8 cellular contexts compared by ENCODE assay signal in the genomic region with DNA sequence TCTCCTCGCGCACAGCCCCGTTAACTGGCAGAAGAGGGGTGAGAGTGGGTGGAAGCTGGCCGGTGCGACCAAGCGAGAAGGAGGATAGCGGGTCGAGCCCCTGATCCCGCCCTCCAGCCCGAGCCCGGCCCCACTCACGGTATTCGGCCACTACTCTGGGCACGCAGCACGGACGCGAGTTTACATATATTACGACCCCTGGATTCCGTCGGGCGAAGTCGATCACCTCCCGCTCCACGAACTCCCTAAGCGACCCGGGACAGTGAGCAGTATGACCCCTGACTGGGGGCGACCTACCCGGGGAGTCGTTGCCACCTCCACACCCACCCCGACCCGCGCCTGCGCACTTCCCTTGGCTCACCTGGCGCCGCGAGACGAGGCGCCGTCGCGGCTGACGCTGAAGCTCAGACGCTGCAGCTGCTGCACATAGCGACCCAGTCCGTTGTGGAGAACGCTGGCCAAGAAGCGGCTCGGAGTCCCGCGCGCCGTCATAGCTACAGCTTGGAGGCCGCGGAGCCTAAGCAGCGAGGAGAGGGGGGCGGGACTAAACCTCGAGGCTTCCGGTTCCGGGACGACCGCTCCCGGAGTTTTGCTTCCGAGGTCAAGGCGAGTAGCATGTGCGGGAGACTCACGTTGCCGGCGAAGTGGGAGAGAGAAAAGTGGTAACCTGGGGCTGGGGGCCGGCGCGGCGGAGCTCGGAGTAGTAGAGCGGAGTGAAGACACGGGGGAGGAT. TPM values are rescaled to one million over a fixed set of nuclear protein-coding genes. Genes with fewer than 3 reads are reported as not detected.
DNase-seq lines count a peak whose midpoint lies in the region; TF ChIP-seq lines count a peak whose summit lies in the region.

MRPL43 (minus strand) TSS at position 546 of the 733 bp plus-strand sequence; CDS start at position 492, 54 bp downstream.
TWNK (plus strand) TSS at position 592 of the 733 bp plus-strand sequence. CDS start 668 bp downstream, outside the sequence.

- H3K4me1 ChIP-seq in cardiac muscle cell (ENCODE audit: low read depth) (peaks cover 7% of the 10 kb centered on the region), parathyroid adenoma (peaks cover 6% of the 10 kb centered on the region), tibial nerve (peaks cover 0 to 48% (median 18%) of the 10 kb centered on the region in 4 donors)

- DNase-seq in HCEC 1CT (peak; percentile 75), MV-4-11 (lab: John Stamatoyannopoulos, UW) (peak; percentile 66), T follicular helper cell (ENCODE audit: low read depth) (peak; percentile 78), cardiac muscle cell (ENCODE audit: low read depth in 1 of 2, low spot score in 1 of 2) (peak; percentile 76 to 89), tibial nerve (ENCODE audit: low spot score in 2 of 2) (peak; percentile 64 to 78)
- DNase-seq in activated naive CD8-positive, alpha-beta T cell treated with anti-CD3 and anti-CD28 coated beads, Interleukin-2, amount 50 U/mL, for 16 hours (ENCODE audit: low read depth, low spot score) = peak; percentile 75

- H3K27me3 ChIP-seq in cardiac muscle cell = no peaks in the 10 kb centered on the region
- no peaks in the 10 kb centered on the region for H3K27me3 ChIP-seq in parathyroid adenoma (ENCODE audit: control insufficient read depth, insufficient read depth, low read length)
- H3K27me3 ChIP-seq in tibial nerve = no peaks in the 10 kb centered on the region

- TF ChIP-seq EP300 in tibial nerve (IDR thresholded peaks at IDR 0.05) = peak; percentile 70 to 88

- TF ChIP-seq POLR2A in tibial nerve (IDR thresholded peaks at IDR 0.05) = peak in 1 of 2 donors; percentile 48

- H3K4me3 ChIP-seq in GM08714 (ENCODE audit: low read length) (peak within 1 kb of the TSS; percentile 95), cardiac muscle cell (peak within 1 kb of the TSS; percentile 82), parathyroid adenoma (ENCODE audit: low read depth, low read length) (peak within 1 kb of the TSS; percentile 94), tibial nerve (peak within 1 kb of the TSS; percentile 65 to 99 (median 94))

- peak within 1 kb of the TSS; percentile 68 for H3K9ac ChIP-seq in parathyroid adenoma

- TF ChIP-seq CTCF in cardiac muscle cell (IDR thresholded peaks at IDR 0.05; ENCODE audit: low read depth, low read length) = no peak
- no peak for TF ChIP-seq CTCF in parathyroid adenoma (IDR thresholded peaks at IDR 0.05)
- no peak for TF ChIP-seq CTCF in tibial nerve (IDR thresholded peaks at IDR 0.05)

- peaks cover 20% of the 10 kb centered on the region for H3K79me2 ChIP-seq in parathyroid adenoma

- 0% methylated on average over 37 to 43 of the region's 75 CpGs for WGBS in tibial nerve, 2 donors

- H3K27ac ChIP-seq in cardiac muscle cell (peak within 1 kb of the TSS; percentile 94), parathyroid adenoma (peak within 1 kb of the TSS; percentile 81), tibial nerve (peak within 1 kb of the TSS; percentile 41 to 87 (median 83))

- H3K9me3 ChIP-seq in cardiac muscle cell (ENCODE audit: low read depth) = no peaks in the 10 kb centered on the region
- no peaks in the 10 kb centered on the region for H3K9me3 ChIP-seq in parathyroid adenoma (ENCODE audit: control insufficient read depth, low read length)
- no peaks in the 10 kb centered on the region for H3K9me3 ChIP-seq in tibial nerve

- H3K4me2 ChIP-seq in parathyroid adenoma (ENCODE audit: low read length) = peak within 1 kb of the TSS; percentile 93

- H2AFZ ChIP-seq in parathyroid adenoma = peak within 1 kb of the TSS; percentile 97

- peaks cover 13% of the 10 kb centered on the region for H3K36me3 ChIP-seq in cardiac muscle cell
- H3K36me3 ChIP-seq in parathyroid adenoma (ENCODE audit: control insufficient read depth, insufficient read depth, low read length) = no peaks in the 10 kb centered on the region
- peaks cover 0 to 68% (median 0%) of the 10 kb centered on the region in 3 donors for H3K36me3 ChIP-seq in tibial nerve

RNA-seq across cellular contexts. Expression of gene MRPL43, which starts in this region (rescaled TPM):
- total RNA-seq in cardiac muscle cell (91.8 and 114 TPM in 2 replicates), tibial nerve (100 to 1,000 TPM in 2 of 4 donors, 10 to 100 TPM in 2; 64.1 to 146 (median 99.5) TPM)
- polyA plus RNA-seq in cardiac muscle cell = 128 and 131 TPM in 2 replicates

RNA-seq across cellular contexts. Expression of gene TWNK, which starts in this region (rescaled TPM):
- total RNA-seq in cardiac muscle cell = 6.1 and 7.6 TPM in 2 replicates
- polyA plus RNA-seq in cardiac muscle cell = 6.9 and 12.3 TPM in 2 replicates
- total RNA-seq in tibial nerve = 10 to 100 TPM in 1 of 4 donors, 1 to 10 TPM in 3; 5.0 to 11.4 (median 6.6) TPM

Comparison
In these comparisons a context has a peak if more than half of its experiments do, and no peak if none do; other contexts are left out.
1. Peak in every context shown above with its lines: DNase-seq, H3K4me3 ChIP-seq and H3K27ac ChIP-seq.